ENCODE assay signal across 1 cellular context in the genomic region with DNA sequence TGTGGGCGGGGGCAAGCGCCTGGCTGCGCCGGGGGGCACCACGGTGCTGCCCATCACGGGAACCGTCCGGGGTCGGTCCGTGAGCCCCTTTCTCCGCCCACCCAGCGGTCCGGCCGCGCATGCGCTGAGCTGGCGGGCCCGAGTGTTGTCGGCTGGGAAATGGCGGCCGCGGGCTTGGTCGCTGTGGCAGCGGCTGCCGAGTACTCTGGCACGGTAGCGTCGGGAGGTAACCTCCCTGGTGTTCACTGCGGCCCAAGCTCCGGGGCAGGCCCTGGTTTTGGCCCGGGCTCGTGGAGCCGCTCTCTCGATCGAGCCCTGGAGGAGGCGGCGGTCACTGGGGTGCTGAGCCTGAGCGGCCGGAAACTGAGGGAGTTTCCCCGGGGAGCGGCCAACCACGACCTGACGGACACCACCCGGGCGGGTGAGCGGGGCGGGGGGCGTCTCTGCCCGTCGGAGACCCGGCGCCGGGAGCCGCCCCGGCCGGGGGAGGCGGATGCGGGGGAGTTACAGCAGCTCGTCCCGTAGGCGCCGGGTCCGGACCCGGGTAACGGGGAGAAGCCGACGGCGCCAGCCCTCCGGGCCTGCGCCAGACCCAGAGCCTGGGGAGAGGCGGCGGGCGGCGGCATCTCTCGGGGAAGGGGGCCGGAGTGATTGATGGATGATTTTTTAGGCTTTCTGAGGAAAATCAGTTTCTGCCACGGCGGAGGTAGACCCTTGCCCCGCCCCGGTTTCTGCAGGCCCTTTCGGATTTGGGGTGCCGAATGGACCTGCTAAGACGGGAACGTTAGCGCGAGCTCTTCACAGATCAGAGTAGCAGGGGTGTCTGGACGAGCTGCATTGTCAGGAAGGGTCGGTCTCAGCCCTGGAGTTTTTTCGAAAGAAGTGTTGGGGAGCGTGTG.
TF ChIP-seq lines count a peak whose summit lies in the region.

A gene (plus strand): TSS at position 135 of the 899 bp plus-strand sequence. CDS start 25 bp downstream, at position 160.

TF ChIP-seq in HEK293, 187 proteins besides CTCF, POLR2A, EP300 and RAD21 (continued from another document and continues in another):
- TF ChIP-seq, protein P1, sequence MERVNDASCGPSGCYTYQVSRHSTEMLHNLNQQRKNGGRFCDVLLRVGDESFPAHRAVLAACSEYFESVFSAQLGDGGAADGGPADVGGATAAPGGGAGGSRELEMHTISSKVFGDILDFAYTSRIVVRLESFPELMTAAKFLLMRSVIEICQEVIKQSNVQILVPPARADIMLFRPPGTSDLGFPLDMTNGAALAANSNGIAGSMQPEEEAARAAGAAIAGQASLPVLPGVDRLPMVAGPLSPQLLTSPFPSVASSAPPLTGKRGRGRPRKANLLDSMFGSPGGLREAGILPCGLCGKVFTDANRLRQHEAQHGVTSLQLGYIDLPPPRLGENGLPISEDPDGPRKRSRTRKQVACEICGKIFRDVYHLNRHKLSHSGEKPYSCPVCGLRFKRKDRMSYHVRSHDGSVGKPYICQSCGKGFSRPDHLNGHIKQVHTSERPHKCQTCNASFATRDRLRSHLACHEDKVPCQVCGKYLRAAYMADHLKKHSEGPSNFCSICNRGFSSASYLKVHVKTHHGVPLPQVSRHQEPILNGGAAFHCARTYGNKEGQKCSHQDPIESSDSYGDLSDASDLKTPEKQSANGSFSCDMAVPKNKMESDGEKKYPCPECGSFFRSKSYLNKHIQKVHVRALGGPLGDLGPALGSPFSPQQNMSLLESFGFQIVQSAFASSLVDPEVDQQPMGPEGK (tag by site-specific recombination; IDR thresholded peaks at IDR 0.05), result peak; percentile 86
- TF ChIP-seq KLF1 (tag by site-specific recombination; IDR thresholded peaks at IDR 0.05), result peak; percentile 75
- TF ChIP-seq, protein P2, sequence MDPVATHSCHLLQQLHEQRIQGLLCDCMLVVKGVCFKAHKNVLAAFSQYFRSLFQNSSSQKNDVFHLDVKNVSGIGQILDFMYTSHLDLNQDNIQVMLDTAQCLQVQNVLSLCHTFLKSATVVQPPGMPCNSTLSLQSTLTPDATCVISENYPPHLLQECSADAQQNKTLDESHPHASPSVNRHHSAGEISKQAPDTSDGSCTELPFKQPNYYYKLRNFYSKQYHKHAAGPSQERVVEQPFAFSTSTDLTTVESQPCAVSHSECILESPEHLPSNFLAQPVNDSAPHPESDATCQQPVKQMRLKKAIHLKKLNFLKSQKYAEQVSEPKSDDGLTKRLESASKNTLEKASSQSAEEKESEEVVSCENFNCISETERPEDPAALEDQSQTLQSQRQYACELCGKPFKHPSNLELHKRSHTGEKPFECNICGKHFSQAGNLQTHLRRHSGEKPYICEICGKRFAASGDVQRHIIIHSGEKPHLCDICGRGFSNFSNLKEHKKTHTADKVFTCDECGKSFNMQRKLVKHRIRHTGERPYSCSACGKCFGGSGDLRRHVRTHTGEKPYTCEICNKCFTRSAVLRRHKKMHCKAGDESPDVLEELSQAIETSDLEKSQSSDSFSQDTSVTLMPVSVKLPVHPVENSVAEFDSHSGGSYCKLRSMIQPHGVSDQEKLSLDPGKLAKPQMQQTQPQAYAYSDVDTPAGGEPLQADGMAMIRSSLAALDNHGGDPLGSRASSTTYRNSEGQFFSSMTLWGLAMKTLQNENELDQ (tag by site-specific recombination; IDR thresholded peaks at IDR 0.05; ENCODE audit: low read depth), result no peak
- TF ChIP-seq ZNF792 (tag by site-specific recombination; IDR thresholded peaks at IDR 0.05), result no peak
- TF ChIP-seq ZNF416 (tag by site-specific recombination; IDR thresholded peaks at IDR 0.05), result no peak
- TF ChIP-seq ZBTB48 (tag by site-specific recombination; IDR thresholded peaks at IDR 0.05), result no peak
- peak; percentile 56; the same call in 1 of the 2 replicates for TF ChIP-seq ZNF423 (tag by site-specific recombination; IDR thresholded peaks at IDR 0.05)
- peak; percentile 81 for TF ChIP-seq ZNF610 (tag by site-specific recombination; IDR thresholded peaks at IDR 0.05; ENCODE audit: borderline replicate concordance)
- 0 out of 2 replicates have a peak, but pooled peaks have one; percentile 78 for TF ChIP-seq HOXC10 (CRISPR knock-in tag; IDR thresholded peaks at IDR 0.05)
- TF ChIP-seq, protein P3, sequence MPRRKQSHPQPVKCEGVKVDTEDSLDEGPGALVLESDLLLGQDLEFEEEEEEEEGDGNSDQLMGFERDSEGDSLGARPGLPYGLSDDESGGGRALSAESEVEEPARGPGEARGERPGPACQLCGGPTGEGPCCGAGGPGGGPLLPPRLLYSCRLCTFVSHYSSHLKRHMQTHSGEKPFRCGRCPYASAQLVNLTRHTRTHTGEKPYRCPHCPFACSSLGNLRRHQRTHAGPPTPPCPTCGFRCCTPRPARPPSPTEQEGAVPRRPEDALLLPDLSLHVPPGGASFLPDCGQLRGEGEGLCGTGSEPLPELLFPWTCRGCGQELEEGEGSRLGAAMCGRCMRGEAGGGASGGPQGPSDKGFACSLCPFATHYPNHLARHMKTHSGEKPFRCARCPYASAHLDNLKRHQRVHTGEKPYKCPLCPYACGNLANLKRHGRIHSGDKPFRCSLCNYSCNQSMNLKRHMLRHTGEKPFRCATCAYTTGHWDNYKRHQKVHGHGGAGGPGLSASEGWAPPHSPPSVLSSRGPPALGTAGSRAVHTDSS (tag by site-specific recombination; IDR thresholded peaks at IDR 0.05), result no peak
- no peak for TF ChIP-seq ZNF274 (IDR thresholded peaks at IDR 0.05; ENCODE audit: low read length)
- no peak for TF ChIP-seq ZNF274 (tag by site-specific recombination; IDR thresholded peaks at IDR 0.05; ENCODE audit: borderline replicate concordance)
- TF ChIP-seq ZBTB7A (tag by site-specific recombination; IDR thresholded peaks at IDR 0.05; ENCODE audit: low read depth), result peak; percentile 84; the same call in 1 of the 2 replicates
- TF ChIP-seq ZNF785 (tag by site-specific recombination; IDR thresholded peaks at IDR 0.05), result no peak
- peak; percentile 59; the same call in 1 of the 2 replicates for TF ChIP-seq ZFHX2 (tag by site-specific recombination; conservative IDR thresholded peaks at IDR 0.05)
- no peak for TF ChIP-seq ZNF596 (tag by site-specific recombination; IDR thresholded peaks at IDR 0.05)
- TF ChIP-seq ZNF510 (tag by site-specific recombination; IDR thresholded peaks at IDR 0.05; ENCODE audit: insufficient replicate concordance), result no peak
- TF ChIP-seq GLI2 (tag by site-specific recombination; IDR thresholded peaks at IDR 0.05; ENCODE audit: borderline replicate concordance, low read depth), result no peak
- 0 out of 2 replicates have a peak, but pooled peaks have one; percentile 36 for TF ChIP-seq ZNF391 (tag by site-specific recombination; IDR thresholded peaks at IDR 0.05; ENCODE audit: borderline replicate concordance, low read depth)
- no peak for TF ChIP-seq ZNF146 (tag by site-specific recombination; IDR thresholded peaks at IDR 0.05)
- TF ChIP-seq ZNF404 (tag by site-specific recombination; IDR thresholded peaks at IDR 0.05), result no peak
- TF ChIP-seq, protein P4, sequence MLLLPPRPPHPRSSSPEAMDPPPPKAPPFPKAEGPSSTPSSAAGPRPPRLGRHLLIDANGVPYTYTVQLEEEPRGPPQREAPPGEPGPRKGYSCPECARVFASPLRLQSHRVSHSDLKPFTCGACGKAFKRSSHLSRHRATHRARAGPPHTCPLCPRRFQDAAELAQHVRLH (tag by site-specific recombination; IDR thresholded peaks at IDR 0.05), result 0 out of 2 replicates have a peak, but pooled peaks have one; percentile 20
- TF ChIP-seq ZNF658 (tag by site-specific recombination; IDR thresholded peaks at IDR 0.05), result no peak
- TF ChIP-seq ZEB2 (tag by site-specific recombination; IDR thresholded peaks at IDR 0.05), result peak; percentile 59; the same call in 1 of the 2 replicates
- TF ChIP-seq ZNF175 (tag by site-specific recombination; IDR thresholded peaks at IDR 0.05), result no peak
- 0 out of 2 replicates have a peak, but pooled peaks have one; percentile 38 for TF ChIP-seq ZNF843 (tag by site-specific recombination; IDR thresholded peaks at IDR 0.05)
- no peak for TF ChIP-seq ZNF121 (tag by site-specific recombination; IDR thresholded peaks at IDR 0.05)
- no peak for TF ChIP-seq ZNF214 (tag by site-specific recombination; IDR thresholded peaks at IDR 0.05; ENCODE audit: borderline replicate concordance)
- no peak for TF ChIP-seq ZNF626 (tag by site-specific recombination; IDR thresholded peaks at IDR 0.05)
- TF ChIP-seq, protein P5, sequence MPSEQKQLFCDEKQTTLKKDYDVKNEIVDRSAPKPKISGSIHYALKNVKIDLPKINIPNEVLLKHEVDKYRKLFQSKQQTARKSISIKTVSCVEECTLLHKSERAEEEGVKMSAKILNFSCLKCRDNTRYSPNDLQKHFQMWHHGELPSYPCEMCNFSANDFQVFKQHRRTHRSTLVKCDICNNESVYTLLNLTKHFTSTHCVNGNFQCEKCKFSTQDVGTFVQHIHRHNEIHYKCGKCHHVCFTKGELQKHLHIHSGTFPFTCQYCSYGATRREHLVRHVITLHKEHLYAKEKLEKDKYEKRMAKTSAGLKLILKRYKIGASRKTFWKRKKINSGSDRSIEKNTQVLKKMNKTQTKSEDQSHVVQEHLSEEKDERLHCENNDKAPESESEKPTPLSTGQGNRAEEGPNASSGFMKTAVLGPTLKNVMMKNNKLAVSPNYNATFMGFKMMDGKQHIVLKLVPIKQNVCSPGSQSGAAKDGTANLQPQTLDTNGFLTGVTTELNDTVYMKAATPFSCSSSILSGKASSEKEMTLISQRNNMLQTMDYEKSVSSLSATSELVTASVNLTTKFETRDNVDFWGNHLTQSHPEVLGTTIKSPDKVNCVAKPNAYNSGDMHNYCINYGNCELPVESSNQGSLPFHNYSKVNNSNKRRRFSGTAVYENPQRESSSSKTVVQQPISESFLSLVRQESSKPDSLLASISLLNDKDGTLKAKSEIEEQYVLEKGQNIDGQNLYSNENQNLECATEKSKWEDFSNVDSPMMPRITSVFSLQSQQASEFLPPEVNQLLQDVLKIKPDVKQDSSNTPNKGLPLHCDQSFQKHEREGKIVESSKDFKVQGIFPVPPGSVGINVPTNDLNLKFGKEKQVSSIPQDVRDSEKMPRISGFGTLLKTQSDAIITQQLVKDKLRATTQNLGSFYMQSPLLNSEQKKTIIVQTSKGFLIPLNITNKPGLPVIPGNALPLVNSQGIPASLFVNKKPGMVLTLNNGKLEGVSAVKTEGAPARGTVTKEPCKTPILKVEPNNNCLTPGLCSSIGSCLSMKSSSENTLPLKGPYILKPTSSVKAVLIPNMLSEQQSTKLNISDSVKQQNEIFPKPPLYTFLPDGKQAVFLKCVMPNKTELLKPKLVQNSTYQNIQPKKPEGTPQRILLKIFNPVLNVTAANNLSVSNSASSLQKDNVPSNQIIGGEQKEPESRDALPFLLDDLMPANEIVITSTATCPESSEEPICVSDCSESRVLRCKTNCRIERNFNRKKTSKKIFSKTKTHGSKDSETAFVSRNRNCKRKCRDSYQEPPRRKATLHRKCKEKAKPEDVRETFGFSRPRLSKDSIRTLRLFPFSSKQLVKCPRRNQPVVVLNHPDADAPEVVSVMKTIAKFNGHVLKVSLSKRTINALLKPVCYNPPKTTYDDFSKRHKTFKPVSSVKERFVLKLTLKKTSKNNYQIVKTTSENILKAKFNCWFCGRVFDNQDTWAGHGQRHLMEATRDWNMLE (tag by site-specific recombination; conservative IDR thresholded peaks at IDR 0.05; ENCODE audit: low read depth), result no peak
- TF ChIP-seq ZBTB8A (tag by site-specific recombination; IDR thresholded peaks at IDR 0.05), result peak; percentile 76
- TF ChIP-seq ZSCAN16 (tag by site-specific recombination; IDR thresholded peaks at IDR 0.05), result no peak
- TF ChIP-seq BCL11B (tag by site-specific recombination; IDR thresholded peaks at IDR 0.05; ENCODE audit: low read depth), result peak; percentile 29; the same call in 1 of the 2 replicates
- 0 out of 2 replicates have a peak, but pooled peaks have one; percentile 30 for TF ChIP-seq ZSCAN30 (tag by site-specific recombination; IDR thresholded peaks at IDR 0.05)
- no peak for TF ChIP-seq SETDB1 (IDR thresholded peaks at IDR 0.05; ENCODE audit: insufficient read length, low read length)
- TF ChIP-seq, protein P6, sequence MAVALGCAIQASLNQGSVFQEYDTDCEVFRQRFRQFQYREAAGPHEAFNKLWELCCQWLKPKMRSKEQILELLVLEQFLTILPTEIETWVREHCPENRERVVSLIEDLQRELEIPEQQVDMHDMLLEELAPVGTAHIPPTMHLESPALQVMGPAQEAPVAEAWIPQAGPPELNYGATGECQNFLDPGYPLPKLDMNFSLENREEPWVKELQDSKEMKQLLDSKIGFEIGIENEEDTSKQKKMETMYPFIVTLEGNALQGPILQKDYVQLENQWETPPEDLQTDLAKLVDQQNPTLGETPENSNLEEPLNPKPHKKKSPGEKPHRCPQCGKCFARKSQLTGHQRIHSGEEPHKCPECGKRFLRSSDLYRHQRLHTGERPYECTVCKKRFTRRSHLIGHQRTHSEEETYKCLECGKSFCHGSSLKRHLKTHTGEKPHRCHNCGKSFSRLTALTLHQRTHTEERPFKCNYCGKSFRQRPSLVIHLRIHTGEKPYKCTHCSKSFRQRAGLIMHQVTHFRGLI (tag by site-specific recombination; IDR thresholded peaks at IDR 0.05), result peak; percentile 95
- peak; percentile 66 for TF ChIP-seq SP3 (tag by site-specific recombination; IDR thresholded peaks at IDR 0.05)
- no peak for TF ChIP-seq ZNF621 (tag by site-specific recombination; IDR thresholded peaks at IDR 0.05)
- TF ChIP-seq, protein P7, sequence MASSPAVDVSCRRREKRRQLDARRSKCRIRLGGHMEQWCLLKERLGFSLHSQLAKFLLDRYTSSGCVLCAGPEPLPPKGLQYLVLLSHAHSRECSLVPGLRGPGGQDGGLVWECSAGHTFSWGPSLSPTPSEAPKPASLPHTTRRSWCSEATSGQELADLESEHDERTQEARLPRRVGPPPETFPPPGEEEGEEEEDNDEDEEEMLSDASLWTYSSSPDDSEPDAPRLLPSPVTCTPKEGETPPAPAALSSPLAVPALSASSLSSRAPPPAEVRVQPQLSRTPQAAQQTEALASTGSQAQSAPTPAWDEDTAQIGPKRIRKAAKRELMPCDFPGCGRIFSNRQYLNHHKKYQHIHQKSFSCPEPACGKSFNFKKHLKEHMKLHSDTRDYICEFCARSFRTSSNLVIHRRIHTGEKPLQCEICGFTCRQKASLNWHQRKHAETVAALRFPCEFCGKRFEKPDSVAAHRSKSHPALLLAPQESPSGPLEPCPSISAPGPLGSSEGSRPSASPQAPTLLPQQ (tag by site-specific recombination; IDR thresholded peaks at IDR 0.05), result peak; percentile 75
- no peak for TF ChIP-seq ZNF791 (tag by site-specific recombination; IDR thresholded peaks at IDR 0.05)
- TF ChIP-seq ZNF707 (tag by site-specific recombination; IDR thresholded peaks at IDR 0.05), result no peak
- TF ChIP-seq, protein P8, sequence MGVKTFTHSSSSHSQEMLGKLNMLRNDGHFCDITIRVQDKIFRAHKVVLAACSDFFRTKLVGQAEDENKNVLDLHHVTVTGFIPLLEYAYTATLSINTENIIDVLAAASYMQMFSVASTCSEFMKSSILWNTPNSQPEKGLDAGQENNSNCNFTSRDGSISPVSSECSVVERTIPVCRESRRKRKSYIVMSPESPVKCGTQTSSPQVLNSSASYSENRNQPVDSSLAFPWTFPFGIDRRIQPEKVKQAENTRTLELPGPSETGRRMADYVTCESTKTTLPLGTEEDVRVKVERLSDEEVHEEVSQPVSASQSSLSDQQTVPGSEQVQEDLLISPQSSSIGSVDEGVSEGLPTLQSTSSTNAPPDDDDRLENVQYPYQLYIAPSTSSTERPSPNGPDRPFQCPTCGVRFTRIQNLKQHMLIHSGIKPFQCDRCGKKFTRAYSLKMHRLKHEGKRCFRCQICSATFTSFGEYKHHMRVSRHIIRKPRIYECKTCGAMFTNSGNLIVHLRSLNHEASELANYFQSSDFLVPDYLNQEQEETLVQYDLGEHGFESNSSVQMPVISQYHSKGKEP (tag by site-specific recombination; IDR thresholded peaks at IDR 0.05), result no peak
